In the genomic region with DNA sequence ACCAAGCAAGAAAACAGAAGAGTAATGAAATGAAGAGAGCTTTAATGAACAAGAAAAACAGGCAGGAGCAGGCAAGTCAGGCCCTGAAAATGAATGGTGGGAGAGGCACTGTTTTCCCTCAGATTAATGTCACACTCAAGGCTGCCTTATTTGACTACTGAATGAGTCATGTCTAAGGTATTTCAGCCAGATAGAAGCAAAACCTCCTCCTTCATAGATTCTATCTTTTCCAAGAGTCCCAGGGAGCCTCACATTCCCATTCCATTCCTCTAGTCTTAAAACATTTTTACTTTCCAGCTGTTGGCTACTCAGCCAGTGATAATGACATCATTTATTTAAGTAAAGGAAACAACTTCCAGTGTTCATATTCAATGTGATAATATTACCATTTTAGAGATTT, we compare ENCODE assay signal across 13 cellular contexts.
DNase-seq lines count a peak whose midpoint lies in the region; ATAC-seq and TF ChIP-seq lines count a peak whose summit lies in the region.
"Had no signal": no experiment of that assay in that cellular context is flagged by ENCODE, and none has a peak within 500 bp of the region (broad histone marks: within the 10 kb centered on the region; RNA-seq: fewer than 3 reads in every experiment).

No MANE protein-coding gene starts in this region.

- no peaks in the 10 kb centered on the region for H3K36me3 Mint-ChIP-seq in GM23338 (ENCODE audit: low read depth)
- H3K36me3 Mint-ChIP-seq: activated CD4-positive, alpha-beta memory T cell treated with anti-CD3 and anti-CD28 coated beads for 36 hours had no signal

- H3K36me3 ChIP-seq in GM23338 (ENCODE audit: insufficient read depth) (no peaks in the 10 kb centered on the region), trophoblast cell (ENCODE audit: control insufficient read depth in 1 of 2, insufficient read depth in 2 of 2, low read length in 2 of 2) (no peaks in the 10 kb centered on the region)

- H3K4me3 ChIP-seq in GM23338 (no peak overlapping the region), trophoblast cell (ENCODE audit: low read depth, low read length) (no peak overlapping the region)

- no peaks in the 10 kb centered on the region for H3K27me3 ChIP-seq in GM23338 (ENCODE audit: insufficient read depth)
- H3K27me3 ChIP-seq in trophoblast cell (ENCODE audit: insufficient read depth, low read length): no peaks in the 10 kb centered on the region

- DNase-seq in GM23338 (ENCODE audit: low spot score) (peak; percentile 79), RWPE1 (ENCODE audit: low spot score) (peak; percentile 63), fibroblast of the conjunctiva (ENCODE audit: low read depth) (peak; percentile 56), trophoblast cell (peak; percentile 61 to 96)
- no peak for DNase-seq in activated effector memory CD4-positive, alpha-beta T cell treated with anti-CD3 and anti-CD28 coated beads, Interleukin-2, amount 50 U/mL, for 16 hours
- DNase-seq: activated CD4-positive, alpha-beta memory T cell treated with anti-CD3 and anti-CD28 coated beads for 36 hours; effector CD4-positive, alpha-beta T cell; NCI-H510A treated with DMSO at 0.1 percent for 48 hours; nucleus accumbens; stimulated activated naive CD4-positive, alpha-beta T cell treated with Interleukin-2 at 50 U/mL for 16 hours had no signal

- no peak overlapping the region for H2BK12ac ChIP-seq in trophoblast cell (ENCODE audit: low read length)

- TF ChIP-seq CTCF in GM23338 (conservative IDR thresholded peaks at IDR 0.05; ENCODE audit: low read depth in 2 of 2): no peak
- no peak for TF ChIP-seq CTCF in RWPE1 (conservative IDR thresholded peaks at IDR 0.05; ENCODE audit: low read depth)

- peaks cover 14% of the 10 kb centered on the region for H3K79me1 ChIP-seq in trophoblast cell (ENCODE audit: low read length)

- H3K4me1 ChIP-seq in GM23338 (ENCODE audit: insufficient read depth) (no peaks in the 10 kb centered on the region), trophoblast cell (ENCODE audit: control insufficient read depth in 1 of 2, insufficient read depth in 2 of 2, low read length in 2 of 2) (peaks cover 7 to 12% of the 10 kb centered on the region in 2 experiments)

- no peak overlapping the region for H3K4me3 Mint-ChIP-seq in GM23338
- H3K4me3 Mint-ChIP-seq: activated CD4-positive, alpha-beta memory T cell treated with anti-CD3 and anti-CD28 coated beads for 36 hours had no signal

- no peaks in the 10 kb centered on the region for H3K9me3 Mint-ChIP-seq in GM23338
- H3K9me3 Mint-ChIP-seq: activated CD4-positive, alpha-beta memory T cell treated with anti-CD3 and anti-CD28 coated beads for 36 hours had no signal

- no peak overlapping the region for H2BK120ac ChIP-seq in trophoblast cell (ENCODE audit: insufficient read depth, low read length, poor library complexity)

- H3K9me2 ChIP-seq in GM23338 (ENCODE audit: insufficient read depth): no peaks in the 10 kb centered on the region

- H3K27ac ChIP-seq in GM23338 (ENCODE audit: low read depth) (no peak overlapping the region), RWPE1 (no peak overlapping the region), trophoblast cell (ENCODE audit: low read depth, low read length) (peak overlapping the region; percentile 92)

- no peak overlapping the region for H3K27ac Mint-ChIP-seq in GM23338
- H3K27ac Mint-ChIP-seq: activated CD4-positive, alpha-beta memory T cell treated with anti-CD3 and anti-CD28 coated beads for 36 hours had no signal

- H2AK5ac ChIP-seq in trophoblast cell (ENCODE audit: low read length): no peak overlapping the region

- no peak overlapping the region for H3K9ac ChIP-seq in trophoblast cell (ENCODE audit: low read length)

- no peaks in the 10 kb centered on the region for H4K20me1 ChIP-seq in GM23338 (replicated peaks; ENCODE audit: insufficient read depth)

- no peak overlapping the region for H3K14ac ChIP-seq in trophoblast cell (ENCODE audit: low read length)

- no peak overlapping the region for H3K4me2 ChIP-seq in GM23338
- no peak overlapping the region for H3K4me2 ChIP-seq in trophoblast cell (ENCODE audit: low read length)

- ATAC-seq in GM23338 (peak; percentile 20; the same call in 2 of the 3 replicates), HG02852 (IDR thresholded peaks at IDR 0.05; ENCODE audit: unreplicated experiment) (no peak), GM21723 (IDR thresholded peaks at IDR 0.05; ENCODE audit: unreplicated experiment) (no peak), HG02973 (IDR thresholded peaks at IDR 0.05; ENCODE audit: unreplicated experiment) (no peak)

- no peak overlapping the region for H4K91ac ChIP-seq in trophoblast cell (ENCODE audit: low read depth, low read length)

- no peaks in the 10 kb centered on the region for H3F3A ChIP-seq in GM23338 (replicated peaks; ENCODE audit: low read depth)

- CTCF ChIA-PET in RWPE1 (lab: Yijun Ruan, JAX): no interaction called here

- H3K23ac ChIP-seq in trophoblast cell (ENCODE audit: low read length): no peak overlapping the region

- H3K27me3 Mint-ChIP-seq in GM23338 (ENCODE audit: insufficient read depth, low read depth, poor library complexity): peaks cover 4% of the 10 kb centered on the region

- H4K12ac ChIP-seq in trophoblast cell (ENCODE audit: low read depth, low read length): no peak overlapping the region

- POLR2A ChIA-PET in RWPE1 (lab: Yijun Ruan, JAX; ENCODE audit: low non-redundant PET): no interaction called here

- H2AFZ ChIP-seq in GM23338: no peak overlapping the region
- no peak overlapping the region for H2AFZ ChIP-seq in trophoblast cell (ENCODE audit: insufficient read depth, low read length, poor library complexity)

- H3K9me3 ChIP-seq in trophoblast cell (ENCODE audit: insufficient read depth, low read depth, low read length): no peaks in the 10 kb centered on the region

- H4K8ac ChIP-seq in trophoblast cell (ENCODE audit: low read depth, low read length): no peak overlapping the region

- H3K18ac ChIP-seq in trophoblast cell (ENCODE audit: low read length): no peak overlapping the region

- no peak overlapping the region for H3K4ac ChIP-seq in trophoblast cell (ENCODE audit: low read depth, low read length)

- H3K4me1 Mint-ChIP-seq in GM23338: peaks cover 15% of the 10 kb centered on the region

- H2BK5ac ChIP-seq in trophoblast cell (ENCODE audit: low read depth, low read length, poor library complexity): no peak overlapping the region

- no peaks in the 10 kb centered on the region for H3K79me2 ChIP-seq in GM23338 (replicated peaks; ENCODE audit: insufficient read depth)
- peaks cover 3% of the 10 kb centered on the region for H3K79me2 ChIP-seq in trophoblast cell (ENCODE audit: control insufficient read depth, insufficient read depth, low read length, poor library complexity)

TF ChIP-seq in GM23338, 12 proteins besides CTCF, POLR2A, EP300 and RAD21 (continues in another document):
- TF ChIP-seq CREB1 (CRISPR knock-in tag; IDR thresholded peaks at IDR 0.05; ENCODE audit: low read depth): no peak
